11 cellular contexts compared by ENCODE assay signal in the genomic region with DNA sequence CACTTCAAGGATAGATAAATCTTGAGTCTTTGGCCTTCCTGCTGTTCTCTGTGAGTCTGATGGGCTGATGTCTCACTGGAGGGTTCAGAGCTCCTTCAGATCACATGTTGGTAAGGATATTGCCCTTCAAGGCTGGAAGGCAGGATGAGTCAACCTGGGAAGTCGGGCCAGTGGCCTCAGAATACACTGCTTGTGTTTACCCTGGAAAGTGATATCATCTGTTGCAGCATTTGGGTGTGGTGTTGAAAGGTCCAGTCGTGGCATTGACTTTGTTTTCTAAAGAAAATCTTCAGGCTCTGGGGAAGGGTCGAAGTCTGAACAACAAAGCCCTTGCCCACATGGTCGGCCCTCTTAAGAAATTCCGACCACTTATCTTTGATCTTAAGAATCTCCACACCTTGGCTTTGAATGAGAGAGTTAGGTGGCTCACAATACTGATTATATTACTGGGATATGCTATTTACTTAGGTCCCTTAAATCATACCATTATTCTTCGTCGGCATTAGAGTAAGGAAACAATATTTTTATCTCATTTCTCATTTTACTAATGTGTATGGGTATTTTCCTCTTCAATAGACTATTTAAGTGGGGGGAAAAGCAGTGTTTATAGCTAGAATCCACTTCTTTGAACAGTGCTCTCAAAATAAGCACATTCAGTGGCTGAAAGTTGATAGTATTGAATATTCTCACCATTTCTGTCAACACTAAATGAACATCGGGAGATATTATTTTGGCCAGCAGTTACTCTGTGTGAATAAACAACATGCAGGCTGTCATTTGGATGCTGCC.
DNase-seq lines count a peak whose midpoint lies in the region; ATAC-seq and TF ChIP-seq lines count a peak whose summit lies in the region.
"Had no signal": no experiment of that assay in that cellular context is flagged by ENCODE, and none has a peak within 500 bp of the region (broad histone marks: within the 10 kb centered on the region; RNA-seq: fewer than 3 reads in every experiment).

No MANE protein-coding gene starts in this region.

- no peak overlapping the region for H3K4me3 Mint-ChIP-seq in activated T-cell treated with anti-CD3 and anti-CD28 coated beads, Interleukin-2, amount 50 U/mL, for 4 hours
- H3K4me3 Mint-ChIP-seq: nephron had no signal

- no peaks in the 10 kb centered on the region for H3K9me3 Mint-ChIP-seq in activated T-cell treated with anti-CD3 and anti-CD28 coated beads, Interleukin-2, amount 50 U/mL, for 4 hours

- no peak overlapping the region for H3K4me3 ChIP-seq in SJCRH30
- H3K4me3 ChIP-seq in skeletal muscle cell (ENCODE audit: low read depth, low read length), result no peak overlapping the region
- no peak overlapping the region for H3K4me3 ChIP-seq in effector memory CD4-positive, alpha-beta T cell (ENCODE audit: insufficient read depth, low read depth, low read length, poor library complexity, severe bottlenecking)
- H3K4me3 ChIP-seq: SK-N-MC had no signal

- H3K4me1 ChIP-seq in SJCRH30, result peaks cover 17% of the 10 kb centered on the region
- peaks cover 7% of the 10 kb centered on the region for H3K4me1 ChIP-seq in foreskin keratinocyte
- no peaks in the 10 kb centered on the region for H3K4me1 ChIP-seq in effector memory CD4-positive, alpha-beta T cell (ENCODE audit: control insufficient read depth, insufficient read depth, low read length, poor library complexity, severe bottlenecking)

- H3K36me3 ChIP-seq in SJCRH30, result no peaks in the 10 kb centered on the region
- no peaks in the 10 kb centered on the region for H3K36me3 ChIP-seq in effector memory CD4-positive, alpha-beta T cell (ENCODE audit: control insufficient read depth, insufficient read depth, low read length)

- H3K27me3 Mint-ChIP-seq in activated T-cell treated with anti-CD3 and anti-CD28 coated beads, Interleukin-2, amount 50 U/mL, for 4 hours (ENCODE audit: low read depth), result peaks cover 25% of the 10 kb centered on the region

- DNase-seq in ELR (ENCODE audit: low read depth), result peak; percentile 96
- peak; percentile 49 to 62 for DNase-seq in SJCRH30
- DNase-seq in foreskin keratinocyte, result peak; percentile 64 to 83
- DNase-seq in skeletal muscle cell (ENCODE audit: low read depth), result peak; percentile 95
- no peak for DNase-seq in activated T-cell treated with anti-CD3 and anti-CD28 coated beads, Interleukin-2, amount 50 U/mL, for 4 hours
- no peak for DNase-seq in NCI-H1105 (lab: John Stamatoyannopoulos, UW)
- DNase-seq in effector memory CD4-positive, alpha-beta T cell, result no peak
- DNase-seq: stimulated activated CD8-positive, alpha-beta memory T cell treated with anti-CD3 and anti-CD28 coated beads, Interleukin-4, amount 100 ng/mL, for 48 hours had no signal

- TF ChIP-seq CTCF in foreskin keratinocyte (conservative IDR thresholded peaks at IDR 0.05), result no peak

- no peaks in the 10 kb centered on the region for H3K36me3 Mint-ChIP-seq in activated T-cell treated with anti-CD3 and anti-CD28 coated beads, Interleukin-2, amount 50 U/mL, for 4 hours (ENCODE audit: insufficient read depth)

- H3K9me3 ChIP-seq in SJCRH30 (replicated peaks), result no peaks in the 10 kb centered on the region; the same call in 1 of the 2 replicates
- H3K9me3 ChIP-seq in effector memory CD4-positive, alpha-beta T cell (ENCODE audit: control insufficient read depth, low read length), result no peaks in the 10 kb centered on the region

- H3K27ac ChIP-seq in SJCRH30 (no peak overlapping the region), foreskin keratinocyte (no peak overlapping the region)
- H3K27ac ChIP-seq in effector memory CD4-positive, alpha-beta T cell (ENCODE audit: insufficient read depth, low read length, poor library complexity, severe bottlenecking), result no peak overlapping the region
- H3K27ac ChIP-seq: SK-N-MC had no signal

- ATAC-seq in foreskin keratinocyte (peak; percentile 82), GM18870 (IDR thresholded peaks at IDR 0.05; ENCODE audit: unreplicated experiment) (no peak)
- no peak for ATAC-seq in activated T-cell treated with anti-CD3 and anti-CD28 coated beads, Interleukin-2, amount 50 U/mL, for 4 hours

- no peaks in the 10 kb centered on the region for H3K4me1 Mint-ChIP-seq in activated T-cell treated with anti-CD3 and anti-CD28 coated beads, Interleukin-2, amount 50 U/mL, for 4 hours (ENCODE audit: low read depth)

- H3K27me3 ChIP-seq in SJCRH30 (no peaks in the 10 kb centered on the region), foreskin keratinocyte (peaks cover 8% of the 10 kb centered on the region)
- no peaks in the 10 kb centered on the region for H3K27me3 ChIP-seq in effector memory CD4-positive, alpha-beta T cell (replicated peaks; ENCODE audit: control insufficient read depth, insufficient read depth, low read length, poor library complexity, severe bottlenecking)

Comparison
In these comparisons a context has a peak if more than half of its experiments do, and no peak if none do; other contexts are left out.
1. DNase-seq: peak in ELR (single experiment), SJCRH30 (2 of 2), foreskin keratinocyte (2 of 2) and skeletal muscle cell (single experiment); none in activated T-cell treated with anti-CD3 and anti-CD28 coated beads, Interleukin-2, amount 50 U/mL, for 4 hours (single experiment), NCI-H1105 (single experiment) and effector memory CD4-positive, alpha-beta T cell (0 of 3).